ENCODE assay signal across 29 cellular contexts in genomic region chr21:32585970-32586369, GRCh38. TPM values are rescaled to one million over a fixed set of nuclear protein-coding genes. Genes with fewer than 3 reads are reported as not detected.
"Had no signal": no experiment of that assay in that cellular context is flagged by ENCODE, and none has a peak within 500 bp of the region (broad histone marks: within the 10 kb centered on the region; RNA-seq: fewer than 3 reads in every experiment).

No MANE protein-coding gene starts in this region.

- DNase-seq: colonic mucosa; cortex of kidney; dermis blood vessel endothelial cell; dorsolateral prefrontal cortex; effector CD4-positive, alpha-beta T cell; effector CD8-positive, alpha-beta T cell; effector memory CD4-positive, alpha-beta T cell; effector memory CD8-positive, alpha-beta T cell; endodermal cell; erythroblast; esophagus squamous epithelium; foreskin fibroblast; foreskin keratinocyte; foreskin melanocyte; gastrocnemius medialis; glutamatergic neuron; head of caudate nucleus; heart left ventricle; heart right ventricle had no signal

- H3K9me3 ChIP-seq: colonic mucosa, esophagus muscularis mucosa, esophagus squamous epithelium, gastrocnemius medialis, gastroesophageal sphincter, heart left ventricle, heart right ventricle had no signal

- H3K27me3 ChIP-seq: colonic mucosa, dorsolateral prefrontal cortex, esophagus muscularis mucosa, esophagus squamous epithelium, foreskin keratinocyte, gastrocnemius medialis, gastroesophageal sphincter, heart left ventricle, heart right ventricle had no signal

- H3K4me3 ChIP-seq: colonic mucosa, coronary artery, dorsolateral prefrontal cortex, esophagus muscularis mucosa, esophagus squamous epithelium, gastrocnemius medialis, gastroesophageal sphincter, heart left ventricle, heart right ventricle had no signal

- H3K36me3 ChIP-seq: colonic mucosa, esophagus squamous epithelium, gastrocnemius medialis had no signal

- ATAC-seq: effector memory CD8-positive, alpha-beta T cell; esophagus mucosa; foreskin keratinocyte; gastrocnemius medialis; gastroesophageal sphincter; heart right ventricle had no signal

- FAIRE-seq: colon, endometrium, endothelial cell of umbilical vein, frontal cortex had no signal

- H3K27ac ChIP-seq: colonic mucosa, coronary artery, dorsolateral prefrontal cortex, epithelial cell of prostate, esophagus muscularis mucosa, esophagus squamous epithelium, foreskin keratinocyte, gastrocnemius medialis, gastroesophageal sphincter, heart left ventricle, heart right ventricle had no signal

- H3K4me1 ChIP-seq: colonic mucosa, esophagus squamous epithelium, foreskin keratinocyte, gastrocnemius medialis, heart left ventricle, heart right ventricle had no signal

RNA-seq across cellular contexts. Expression of gene TCP10L, which starts 0.6 kb away (rescaled TPM):
- total RNA-seq: endothelial cell of umbilical vein, esophagus mucosa, fibroblast of villous mesenchyme had no signal
